In the genomic region with DNA sequence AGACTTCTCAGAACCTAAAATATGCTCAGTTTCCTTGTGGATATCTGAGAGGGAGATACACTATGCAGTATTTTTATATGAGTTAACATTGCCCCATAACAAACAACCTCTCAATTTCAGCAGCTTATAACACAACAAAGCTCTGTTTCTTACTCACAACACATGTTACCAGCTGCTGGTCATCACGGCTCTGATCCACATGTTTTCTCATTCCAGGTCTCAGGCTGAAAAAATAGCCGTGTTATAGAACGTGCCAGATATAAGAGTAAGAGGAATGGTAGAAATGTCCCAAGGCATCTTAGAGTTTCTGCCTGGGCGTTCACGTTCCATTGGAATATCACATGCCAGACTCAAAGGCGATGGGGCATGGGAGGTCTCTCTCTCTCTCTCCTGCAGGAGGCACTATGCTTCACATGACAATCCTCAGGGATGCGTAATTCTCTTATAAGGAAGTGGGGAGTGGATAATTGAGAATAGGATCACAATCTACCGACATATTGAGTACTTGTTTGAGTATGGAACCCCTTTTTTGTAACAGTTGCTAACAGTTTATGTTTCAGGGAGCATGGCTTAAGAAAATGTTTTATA, we compare ENCODE assay signal across 16 cellular contexts.
DNase-seq lines count a peak whose midpoint lies in the region; ATAC-seq and TF ChIP-seq lines count a peak whose summit lies in the region.
"Had no signal": no experiment of that assay in that cellular context is flagged by ENCODE, and none has a peak within 500 bp of the region (broad histone marks: within the 10 kb centered on the region; RNA-seq: fewer than 3 reads in every experiment).

No MANE protein-coding gene starts in this region.

- no peak for DNase-seq in AG09309 (ENCODE audit: low read depth)
- DNase-seq in fibroblast of lung (ENCODE audit: low read depth in 2 of 2): peak in 1 of 2 donors; percentile 21
- peak; percentile 36 for DNase-seq in iPS-NIHi7 (ENCODE audit: extremely low spot score)
- no peak for DNase-seq in inferior parietal cortex (ENCODE audit: extremely low spot score)
- no peak for DNase-seq in stimulated activated CD4-positive, alpha-beta T cell treated with anti-CD3 and anti-CD28 coated beads, Interleukin-2, amount 100 ng/mL, for 24 hours
- DNase-seq in SIG-M5 (lab: John Stamatoyannopoulos, UW): no peak
- DNase-seq: anterior cingulate cortex; DMS79; NCI-H146; NCI-H774; stimulated activated CD4-positive, alpha-beta T cell treated with anti-CD3 and anti-CD28 coated beads, Interleukin-15, amount 100 ng/mL, for 24 hours; stimulated activated naive CD4-positive, alpha-beta T cell had no signal

- H3K4me3 ChIP-seq in AG09309 (ENCODE audit: control insufficient read depth, low read depth, low read length) (no peak overlapping the region), OCI-LY1 (ENCODE audit: low read depth, low read length, poor library complexity, severe bottlenecking) (no peak overlapping the region), fibroblast of lung (replicated peaks in 1 of 4; ENCODE audit: control extremely low read depth in 1 of 4, insufficient read depth in 1 of 4, low read depth in 3 of 4, low read length in 4 of 4) (no peak overlapping the region)
- H3K4me3 ChIP-seq: tibial nerve had no signal

- no peaks in the 10 kb centered on the region for H3F3A ChIP-seq in OCI-LY1 (ENCODE audit: insufficient read depth, low read length)

- H3K27me3 ChIP-seq in OCI-LY1 (ENCODE audit: insufficient read depth, low read length) (no peaks in the 10 kb centered on the region), fibroblast of lung (ENCODE audit: control insufficient read depth, insufficient read depth, low read length) (no peaks in the 10 kb centered on the region)
- H3K27me3 ChIP-seq: tibial nerve had no signal

- H2AFZ ChIP-seq in OCI-LY1 (ENCODE audit: low read length): no peak overlapping the region
- H2AFZ ChIP-seq in fibroblast of lung (ENCODE audit: low read length): no peak overlapping the region

- H3K4me1 ChIP-seq in OCI-LY1 (ENCODE audit: insufficient read depth, low read length, severe bottlenecking): no peaks in the 10 kb centered on the region
- no peaks in the 10 kb centered on the region for H3K4me1 ChIP-seq in fibroblast of lung (ENCODE audit: control insufficient read depth, extremely low read depth, insufficient read depth, low read length)
- H3K4me1 ChIP-seq: tibial nerve had no signal

- H3K4me2 ChIP-seq in OCI-LY1 (ENCODE audit: low read length) (no peak overlapping the region), fibroblast of lung (ENCODE audit: extremely low read depth, insufficient read depth, low read length) (no peak overlapping the region)

- H3K36me3 ChIP-seq in OCI-LY1 (ENCODE audit: insufficient read depth, low read length) (no peaks in the 10 kb centered on the region), fibroblast of lung (ENCODE audit: control insufficient read depth, insufficient read depth, low read length) (no peaks in the 10 kb centered on the region)
- H3K36me3 ChIP-seq: tibial nerve had no signal

- no peaks in the 10 kb centered on the region for H3K9me2 ChIP-seq in OCI-LY1 (ENCODE audit: low read depth, low read length)

- TF ChIP-seq CTCF in AG09309 (IDR thresholded peaks at IDR 0.05; ENCODE audit: control insufficient read depth, insufficient read depth, low read depth, low read length, missing control alignments) (peak; percentile 8), OCI-LY1 (IDR thresholded peaks at IDR 0.05; ENCODE audit: low read length) (peak; percentile 6; the same call in 1 of the 2 replicates), fibroblast of lung (conservative IDR thresholded peaks at IDR 0.05 in 1 of 2, IDR thresholded peaks at IDR 0.05 in 1 of 2; ENCODE audit: low read depth in 1 of 2, low read length in 2 of 2) (peak; percentile 8 to 36)

- H3K79me2 ChIP-seq in OCI-LY1 (ENCODE audit: insufficient read depth, low read length) (no peaks in the 10 kb centered on the region), fibroblast of lung (ENCODE audit: control insufficient read depth, insufficient read depth, low read length) (no peaks in the 10 kb centered on the region)

- H4K20me1 ChIP-seq in OCI-LY1 (ENCODE audit: insufficient read depth, low read length) (no peaks in the 10 kb centered on the region), fibroblast of lung (ENCODE audit: control insufficient read depth, extremely low read depth, insufficient read depth, low read length) (no peaks in the 10 kb centered on the region)

- ATAC-seq in HG02588 (IDR thresholded peaks at IDR 0.05; ENCODE audit: unreplicated experiment): no peak
- ATAC-seq: natural killer cell treated with Interleukin-12 subunit alpha and Interleukin-12 subunit beta and Interleukin-15 and Interleukin-18, amount 100 ng/mL, for 72 hours had no signal

- no peak overlapping the region for H3K27ac ChIP-seq in OCI-LY1 (ENCODE audit: low read depth, low read length, poor library complexity, severe bottlenecking)
- no peak overlapping the region for H3K27ac ChIP-seq in fibroblast of lung (ENCODE audit: insufficient read depth, low read length)
- H3K27ac ChIP-seq: tibial nerve had no signal

- H3K9ac ChIP-seq in OCI-LY1 (ENCODE audit: low read length) (no peak overlapping the region), fibroblast of lung (ENCODE audit: insufficient read depth, low read length) (no peak overlapping the region)

- H3K9me3 ChIP-seq in OCI-LY1 (ENCODE audit: low read length) (peaks cover 3% of the 10 kb centered on the region; the same call in 1 of the 2 replicates), fibroblast of lung (ENCODE audit: control insufficient read depth, insufficient read depth, low read depth, low read length) (no peaks in the 10 kb centered on the region)
